In genomic region chr3:12964713-12965612, GRCh38 we compare ENCODE assay signal across 1 cellular context.
TF ChIP-seq lines count a peak whose summit lies in the region.

No MANE protein-coding gene starts in this region.

TF ChIP-seq in HepG2, 621 proteins besides CTCF, POLR2A, EP300 and RAD21 (continued from another document and continues in another):
- TF ChIP-seq ZBTB40 (IDR thresholded peaks at IDR 0.05) = no peak
- TF ChIP-seq ZBTB40 (CRISPR knock-in tag; IDR thresholded peaks at IDR 0.05) = no peak; the same call in 1 of the 2 replicates
- peak; percentile 19; the same call in 1 of the 2 replicates for TF ChIP-seq MTA1 (CRISPR knock-in tag; IDR thresholded peaks at IDR 0.05; ENCODE audit: borderline replicate concordance)
- peak; percentile 48; the same call in 1 of the 2 replicates for TF ChIP-seq ZNF878 (CRISPR knock-in tag; IDR thresholded peaks at IDR 0.05)
- peak; percentile 92 for TF ChIP-seq NCOA2 (CRISPR knock-in tag; IDR thresholded peaks at IDR 0.05)
- peak; percentile 24; the same call in 1 of the 2 replicates for TF ChIP-seq ATF7-NPFF (CRISPR knock-in tag; IDR thresholded peaks at IDR 0.05; ENCODE audit: low read depth)
- peak; percentile 82; the same call in 1 of the 2 replicates for TF ChIP-seq SOX5 (CRISPR knock-in tag; IDR thresholded peaks at IDR 0.05; ENCODE audit: borderline replicate concordance)
- peak; percentile 29; the same call in 1 of the 2 replicates for TF ChIP-seq GABPB1 (CRISPR knock-in tag; IDR thresholded peaks at IDR 0.05)
- TF ChIP-seq GZF1 (CRISPR knock-in tag; IDR thresholded peaks at IDR 0.05) = no peak
- TF ChIP-seq ZNF512 (CRISPR knock-in tag; IDR thresholded peaks at IDR 0.05) = no peak
- peak; percentile 81 for TF ChIP-seq MAX (IDR thresholded peaks at IDR 0.05)
- peak; percentile 70; the same call in 1 of the 2 replicates for TF ChIP-seq SAFB2 (CRISPR knock-in tag; IDR thresholded peaks at IDR 0.05; ENCODE audit: borderline replicate concordance, low read depth)
- TF ChIP-seq NPAS2 (CRISPR knock-in tag; IDR thresholded peaks at IDR 0.05; ENCODE audit: borderline replicate concordance) = no peak
- TF ChIP-seq KDM2A (CRISPR knock-in tag; IDR thresholded peaks at IDR 0.05; ENCODE audit: borderline replicate concordance, low read depth) = 0 out of 2 replicates have a peak, but pooled peaks have one; percentile 40
- TF ChIP-seq ZNF841 (CRISPR knock-in tag; IDR thresholded peaks at IDR 0.05; ENCODE audit: borderline replicate concordance) = no peak
- peak; percentile 69 for TF ChIP-seq MNT (IDR thresholded peaks at IDR 0.05)
- no peak for TF ChIP-seq ZFP82 (CRISPR knock-in tag; IDR thresholded peaks at IDR 0.05; ENCODE audit: borderline replicate concordance)
- no peak for TF ChIP-seq IRF1 (CRISPR knock-in tag; IDR thresholded peaks at IDR 0.05; ENCODE audit: low read depth)
- TF ChIP-seq NFKBIZ (CRISPR knock-in tag; IDR thresholded peaks at IDR 0.05) = peak; percentile 75; the same call in 1 of the 2 replicates
- no peak for TF ChIP-seq ZNF530 (CRISPR knock-in tag; IDR thresholded peaks at IDR 0.05; ENCODE audit: low read depth)
- TF ChIP-seq AHR (CRISPR knock-in tag; IDR thresholded peaks at IDR 0.05) = no peak; the same call in 1 of the 2 replicates
- TF ChIP-seq GLMP (CRISPR knock-in tag; IDR thresholded peaks at IDR 0.05; ENCODE audit: borderline replicate concordance) = no peak
- TF ChIP-seq ZFP36L2 (CRISPR knock-in tag; IDR thresholded peaks at IDR 0.05) = no peak
- no peak; the same call in 1 of the 2 replicates for TF ChIP-seq SALL2 (CRISPR knock-in tag; IDR thresholded peaks at IDR 0.05)
- no peak for TF ChIP-seq ZNF691 (CRISPR knock-in tag; IDR thresholded peaks at IDR 0.05; ENCODE audit: borderline replicate concordance, low read depth)
- TF ChIP-seq TEF (CRISPR knock-in tag; IDR thresholded peaks at IDR 0.05) = 0 out of 2 replicates have a peak, but pooled peaks have one; percentile 39
- TF ChIP-seq ZBTB7A (CRISPR knock-in tag; IDR thresholded peaks at IDR 0.05) = no peak
- no peak for TF ChIP-seq NFE2L2 (IDR thresholded peaks at IDR 0.05; ENCODE audit: low read length)
- peak; percentile 65 for TF ChIP-seq ELF1 (CRISPR knock-in tag; IDR thresholded peaks at IDR 0.05)
- peak; percentile 94 for TF ChIP-seq MLX (CRISPR knock-in tag; IDR thresholded peaks at IDR 0.05)
- TF ChIP-seq ZFP1 (CRISPR knock-in tag; IDR thresholded peaks at IDR 0.05) = peak; percentile 74; the same call in 1 of the 2 replicates
- peak; percentile 66; the same call in 1 of the 2 replicates for TF ChIP-seq ZNF646 (CRISPR knock-in tag; IDR thresholded peaks at IDR 0.05)
- no peak for TF ChIP-seq CENPX (CRISPR knock-in tag; IDR thresholded peaks at IDR 0.05)
- no peak for TF ChIP-seq NR2F1 (CRISPR knock-in tag; IDR thresholded peaks at IDR 0.05)
